Comparison of ENCODE assay signal across 15 cellular contexts in the genomic region with DNA sequence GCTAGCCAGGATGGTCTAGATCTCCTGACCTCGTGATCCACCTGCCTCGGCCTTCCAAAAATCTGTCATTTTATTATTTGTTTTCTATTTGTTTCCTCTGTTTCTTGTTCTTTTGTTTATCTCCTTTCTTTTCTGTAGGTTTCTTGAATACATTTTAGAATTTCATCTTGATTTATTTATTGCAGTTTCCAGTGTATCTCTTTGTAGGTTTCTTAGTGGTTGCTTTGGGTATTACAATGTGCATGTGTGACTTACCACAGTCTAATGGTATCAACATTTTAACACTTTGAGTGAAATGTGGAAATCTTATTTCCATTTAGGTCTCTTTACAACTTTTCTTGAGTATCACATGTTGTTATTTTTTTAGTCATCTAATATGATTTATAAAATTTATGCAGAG. TPM values are rescaled to one million over a fixed set of nuclear protein-coding genes. Genes with fewer than 3 reads are reported as not detected.
DNase-seq lines count a peak whose midpoint lies in the region; ATAC-seq, FAIRE-seq and TF ChIP-seq lines count a peak whose summit lies in the region.
"Had no signal": no experiment of that assay in that cellular context is flagged by ENCODE, and none has a peak within 500 bp of the region (broad histone marks: within the 10 kb centered on the region; RNA-seq: fewer than 3 reads in every experiment).

No MANE protein-coding gene starts in this region.

- H4K20me1 ChIP-seq in DND-41 (ENCODE audit: insufficient read depth, low read length) (no peaks in the 10 kb centered on the region), mammary epithelial cell (ENCODE audit: insufficient read depth, low read length) (no peaks in the 10 kb centered on the region)

- H3K4me3 Mint-ChIP-seq in nephron progenitor cell, result no peak overlapping the region
- H3K4me3 Mint-ChIP-seq: natural killer cell treated with Interleukin-12 subunit alpha and Interleukin-12 subunit beta and Interleukin-15 and Interleukin-18, amount 100 ng/mL, for 72 hours had no signal

- no peaks in the 10 kb centered on the region for H3K79me2 ChIP-seq in DND-41 (ENCODE audit: insufficient read depth, low read length)
- H3K79me2 ChIP-seq in mammary epithelial cell (ENCODE audit: insufficient read depth, low read length), result no peaks in the 10 kb centered on the region

- dilution Hi-C loops in mammary epithelial cell (cut with HindIII; ENCODE audit: low sequenced_read_pairs), result no loop called here

- H2AFZ ChIP-seq in DND-41 (ENCODE audit: low read depth, low read length) (no peak overlapping the region), mammary epithelial cell (ENCODE audit: low read depth, low read length) (no peak overlapping the region)

- DNase-seq in DND-41 (no peak), HL-60 (ENCODE audit: low read depth in 1 of 2, low spot score in 1 of 2) (no peak), mammary epithelial cell (no peak), nephron progenitor cell (no peak), GM12892 (ENCODE audit: insufficient read length) (no peak), NCI-H2171 treated with DMSO at 0.1 percent for 48 hours (lab: John Stamatoyannopoulos, UW) (no peak)
- DNase-seq: activated CD4-positive, alpha-beta T cell treated with anti-CD3 and anti-CD28 coated beads, Interleukin-2, amount 50 U/mL, for 4 hours; left ventricle myocardium superior; NCI-H1092 treated with DMSO at 0.1 percent for 48 hours; stimulated activated CD4-positive, alpha-beta T cell treated with anti-CD3 and anti-CD28 coated beads, Interleukin-4, amount 100 ng/mL, for 1 hour had no signal

- TF ChIP-seq CTCF in DND-41 (IDR thresholded peaks at IDR 0.05; ENCODE audit: borderline replicate concordance, extremely low read depth, low read length, poor library complexity, severe bottlenecking), result peak; percentile 34
- peak; percentile 36 for TF ChIP-seq CTCF in HL-60 (IDR thresholded peaks at IDR 0.05; ENCODE audit: insufficient read depth, low read length)
- peak; percentile 15 to 46 for TF ChIP-seq CTCF in mammary epithelial cell (conservative IDR thresholded peaks at IDR 0.05 in 1 of 2, IDR thresholded peaks at IDR 0.05 in 1 of 2; ENCODE audit: extremely low read depth in 1 of 2, insufficient read depth in 1 of 2, low read depth in 1 of 2, low read length in 2 of 2)
- TF ChIP-seq CTCF in nephron progenitor cell (IDR thresholded peaks at IDR 0.05), result peak; percentile 34

- no peak overlapping the region for H3K27ac Mint-ChIP-seq in nephron progenitor cell
- H3K27ac Mint-ChIP-seq: natural killer cell treated with Interleukin-12 subunit alpha and Interleukin-12 subunit beta and Interleukin-15 and Interleukin-18, amount 100 ng/mL, for 72 hours had no signal

- no peaks in the 10 kb centered on the region for H3K9me3 ChIP-seq in DND-41 (ENCODE audit: insufficient read depth, low read length, severe bottlenecking)
- H3K9me3 ChIP-seq in mammary epithelial cell (replicated peaks; ENCODE audit: insufficient read depth, low read length), result no peaks in the 10 kb centered on the region

- ATAC-seq in DND-41 (ENCODE audit: insufficient read depth, low read depth), result no peak
- ATAC-seq in GM19463 (IDR thresholded peaks at IDR 0.05; ENCODE audit: unreplicated experiment), result no peak
- no peak for ATAC-seq in HG02852 (IDR thresholded peaks at IDR 0.05; ENCODE audit: unreplicated experiment)
- ATAC-seq: left ventricle myocardium superior; natural killer cell treated with Interleukin-12 subunit alpha and Interleukin-12 subunit beta and Interleukin-15 and Interleukin-18, amount 100 ng/mL, for 72 hours had no signal

- H3K4me3 ChIP-seq in DND-41 (ENCODE audit: low read depth in 1 of 2, low read length in 2 of 2), result no peak overlapping the region
- H3K4me3 ChIP-seq in HL-60 (replicated peaks; ENCODE audit: insufficient read depth, low read length), result no peak overlapping the region
- H3K4me3 ChIP-seq in mammary epithelial cell (replicated peaks in 1 of 3; ENCODE audit: insufficient read depth in 1 of 3, low read depth in 2 of 3, low read length in 3 of 3), result no peak overlapping the region
- H3K4me3 ChIP-seq: tibial nerve had no signal

- H3K4me1 Mint-ChIP-seq in nephron progenitor cell, result no peaks in the 10 kb centered on the region

- CTCF ChIA-PET in mammary epithelial cell (lab: Charles Lee; ENCODE audit: low non-redundant PET), result no interaction called here

- H3K9ac ChIP-seq in DND-41 (ENCODE audit: low read depth, low read length) (no peak overlapping the region), mammary epithelial cell (ENCODE audit: insufficient read depth, low read length) (no peak overlapping the region)

- H3K36me3 Mint-ChIP-seq in nephron progenitor cell (ENCODE audit: low read depth), result peaks cover 3% of the 10 kb centered on the region

- no peak overlapping the region for H3K4me2 ChIP-seq in DND-41 (ENCODE audit: insufficient read depth, low read length)
- no peak overlapping the region for H3K4me2 ChIP-seq in mammary epithelial cell (ENCODE audit: insufficient read depth, low read depth, low read length)

- H3K36me3 ChIP-seq in DND-41 (ENCODE audit: insufficient read depth, low read length), result no peaks in the 10 kb centered on the region
- no peaks in the 10 kb centered on the region for H3K36me3 ChIP-seq in mammary epithelial cell (ENCODE audit: insufficient read depth, low read length)
- H3K36me3 ChIP-seq: tibial nerve had no signal

- no peak for TF ChIP-seq POLR2A in GM12892 (IDR thresholded peaks at IDR 0.05; ENCODE audit: low read depth, low read length)

- H3K27me3 ChIP-seq in DND-41 (ENCODE audit: insufficient read depth, low read length, poor library complexity) (no peaks in the 10 kb centered on the region), HL-60 (ENCODE audit: insufficient read depth, poor library complexity, severe bottlenecking) (no peaks in the 10 kb centered on the region), mammary epithelial cell (ENCODE audit: insufficient read depth, low read length) (no peaks in the 10 kb centered on the region)
- H3K27me3 ChIP-seq: tibial nerve had no signal

- H3K27ac ChIP-seq in DND-41 (ENCODE audit: low read length) (no peak overlapping the region), HL-60 (replicated peaks) (no peak overlapping the region), mammary epithelial cell (ENCODE audit: insufficient read depth, low read depth, low read length) (no peak overlapping the region)
- H3K27ac ChIP-seq: tibial nerve had no signal

- no TSS peak for BruUV-seq in mammary epithelial cell (replicated peaks; lab: Mats Ljungman, UMichigan)

- in situ Hi-C loops in mammary epithelial cell (cut with MboI; ENCODE audit: low sequenced_read_pairs in 2 of 2), result no loop called here

- WGBS in mammary epithelial cell (ENCODE audit: low coverage, missing lambda C conversion rate), result 96% methylated on average over 2 of the region's 2 CpGs

- no peak for FAIRE-seq in GM12892 (lab: Jason Lieb, UNC)

- peaks cover under 1% of the 10 kb centered on the region for H3K27me3 Mint-ChIP-seq in nephron progenitor cell (ENCODE audit: low read depth, poor library complexity)

- peaks cover 40% of the 10 kb centered on the region for H3K9me3 Mint-ChIP-seq in nephron progenitor cell
- H3K9me3 Mint-ChIP-seq: natural killer cell treated with Interleukin-12 subunit alpha and Interleukin-12 subunit beta and Interleukin-15 and Interleukin-18, amount 100 ng/mL, for 72 hours had no signal

- no peaks in the 10 kb centered on the region for H3K4me1 ChIP-seq in DND-41 (ENCODE audit: insufficient read depth, low read length)
- H3K4me1 ChIP-seq in mammary epithelial cell (ENCODE audit: insufficient read depth, low read length), result no peaks in the 10 kb centered on the region
- H3K4me1 ChIP-seq: tibial nerve had no signal

- intact Hi-C loops in mammary epithelial cell (cut with micrococcal nuclease), result no loop called here

RNA-seq across cellular contexts. Expression of a gene that starts 29.9 kb away (rescaled TPM):
- total RNA-seq in mammary epithelial cell, result not detected
- 1.7 TPM for polyA plus RNA-seq in mammary epithelial cell
- polyA minus RNA-seq in mammary epithelial cell, result not detected
- not detected for polyA plus RNA-seq in GM12892 (2012; ENCODE audit: missing spikeins)
- total RNA-seq: left ventricle myocardium superior, SK-MEL-5, tibial nerve had no signal
